14 cellular contexts compared by ENCODE assay signal in the genomic region with DNA sequence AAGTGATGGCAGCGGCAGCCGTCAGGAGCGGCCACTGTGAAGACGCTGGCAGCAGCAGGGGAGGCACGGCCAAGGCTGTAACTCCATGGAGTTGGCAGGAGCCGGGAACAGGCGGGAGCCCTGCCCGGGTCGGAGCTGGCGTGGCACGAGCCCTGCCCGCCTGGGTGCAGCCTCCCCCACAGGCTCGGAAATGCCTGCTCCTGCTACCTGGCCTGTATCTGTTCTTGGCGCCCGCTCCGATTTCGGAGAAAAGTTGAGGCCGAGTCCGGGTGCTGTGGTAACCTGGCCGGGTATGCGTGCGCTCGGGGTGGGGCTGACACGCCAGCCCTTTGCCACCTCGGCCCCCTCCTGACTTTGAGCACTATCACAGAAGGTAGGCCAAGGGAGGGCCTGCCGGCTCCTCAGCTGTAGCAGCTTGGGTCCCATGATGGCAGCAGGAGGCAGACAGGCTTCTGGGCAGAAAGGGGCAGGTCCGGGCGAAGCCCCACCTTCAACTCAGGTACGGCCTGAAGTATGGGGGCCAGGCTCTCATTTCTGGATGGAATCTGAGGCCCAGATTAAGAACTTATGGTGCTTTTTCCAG. TPM values are rescaled to one million over a fixed set of nuclear protein-coding genes. Genes with fewer than 3 reads are reported as not detected.
DNase-seq lines count a peak whose midpoint lies in the region; ATAC-seq and TF ChIP-seq lines count a peak whose summit lies in the region.
"Had no signal": no experiment of that assay in that cellular context is flagged by ENCODE, and none has a peak within 500 bp of the region (broad histone marks: within the 10 kb centered on the region; RNA-seq: fewer than 3 reads in every experiment).

No MANE protein-coding gene starts in this region.

- no peak for ATAC-seq in HG03439 (IDR thresholded peaks at IDR 0.05; ENCODE audit: unreplicated experiment)
- no peak for ATAC-seq in gastrocnemius medialis
- no peak for ATAC-seq in GM19463 (IDR thresholded peaks at IDR 0.05; ENCODE audit: unreplicated experiment)
- ATAC-seq: A549; CD8-positive, alpha-beta T cell had no signal

- no peaks in the 10 kb centered on the region for H4K20me1 ChIP-seq in hepatocyte (ENCODE audit: insufficient read depth, poor library complexity, severe bottlenecking)

- no peak overlapping the region for H2BK12ac ChIP-seq in neuronal stem cell (ENCODE audit: low read length)

- no peak overlapping the region for H2BK5ac ChIP-seq in neuronal stem cell (ENCODE audit: low read length)

- H3K9ac ChIP-seq in neuronal stem cell (ENCODE audit: low read depth, low read length, poor library complexity): no peak overlapping the region

- peak overlapping the region; percentile 6 for H3K23ac ChIP-seq in neuronal stem cell (ENCODE audit: low read depth, low read length, poor library complexity)

- H3K79me1 ChIP-seq in neuronal stem cell (ENCODE audit: low read depth, low read length): no peaks in the 10 kb centered on the region

- H3K4me1 ChIP-seq in hepatocyte (ENCODE audit: insufficient read depth) (no peaks in the 10 kb centered on the region), neuronal stem cell (ENCODE audit: control insufficient read depth in 2 of 2, insufficient read depth in 1 of 2, low read depth in 1 of 2, low read length in 2 of 2) (peaks cover 0 to under 1% of the 10 kb centered on the region in 2 donors), gastrocnemius medialis (no peaks in the 10 kb centered on the region), left ventricle myocardium inferior (peaks cover 17% of the 10 kb centered on the region)
- H3K4me1 ChIP-seq: A549 had no signal

- H2AFZ ChIP-seq in hepatocyte: no peak overlapping the region
- H2AFZ ChIP-seq in neuronal stem cell (ENCODE audit: low read length): no peak overlapping the region

- no peak overlapping the region for H3K4ac ChIP-seq in neuronal stem cell (ENCODE audit: low read length)

- H3K27ac ChIP-seq in hepatocyte: no peak overlapping the region
- H3K27ac ChIP-seq in neuronal stem cell (replicated peaks; ENCODE audit: low read length): no peak overlapping the region
- H3K27ac ChIP-seq in gastrocnemius medialis: no peak overlapping the region
- no peak overlapping the region for H3K27ac ChIP-seq in left ventricle myocardium inferior (replicated peaks)
- H3K27ac ChIP-seq: A549 had no signal

- H2BK15ac ChIP-seq in neuronal stem cell (ENCODE audit: low read length): no peak overlapping the region

- TF ChIP-seq POLR2A in gastrocnemius medialis (IDR thresholded peaks at IDR 0.05): no peak

- H2AK5ac ChIP-seq in neuronal stem cell (ENCODE audit: low read depth, low read length): no peak overlapping the region

- intact Hi-C loops in gastrocnemius medialis (cut with DNase I; ENCODE audit: low total_unique reads) (loop anchor here (10.0 kb wide), 1 partner anchor 61 kb away; no protein-coding TSS in a partner anchor), left ventricle myocardium inferior (cut with micrococcal nuclease) (no loop called here)

- H3K14ac ChIP-seq in neuronal stem cell (ENCODE audit: low read length): no peak overlapping the region

- WGBS in hepatocyte (ENCODE audit: low lambda C conversion rate, missing lambda C conversion rate): 89% methylated on average over 28 of the region's 29 CpGs
- no CpG with 5 or more reads among the region's 29 CpGs for WGBS in neuronal stem cell (ENCODE audit: extremely low coverage in 2 of 2, insufficient read length in 2 of 2, insufficient replicate concordance in 1 of 2), 2 donors

- DNase-seq in MG63 (peak; percentile 41), hepatocyte (ENCODE audit: low spot score) (peak; percentile 10), neuronal stem cell (ENCODE audit: low spot score) (no peak), gastrocnemius medialis (no peak), left ventricle myocardium inferior (no peak)
- DNase-seq: CD8-positive, alpha-beta T cell; COR-L47; DMS153; DMS79 treated with DMSO at 0.1 percent for 48 hours; GF-D8 had no signal

- no peaks in the 10 kb centered on the region for H3K9me3 ChIP-seq in MG63
- no peaks in the 10 kb centered on the region for H3K9me3 ChIP-seq in hepatocyte (ENCODE audit: low read depth)
- H3K9me3 ChIP-seq in neuronal stem cell (replicated peaks in 1 of 2; ENCODE audit: control insufficient read depth in 2 of 2, insufficient read depth in 1 of 2, low read depth in 1 of 2, low read length in 2 of 2): no peaks in the 10 kb centered on the region
- no peaks in the 10 kb centered on the region for H3K9me3 ChIP-seq in gastrocnemius medialis
- H3K9me3 ChIP-seq in left ventricle myocardium inferior (replicated peaks): no peaks in the 10 kb centered on the region
- H3K9me3 ChIP-seq: A549 had no signal

- no peak overlapping the region for H3K18ac ChIP-seq in neuronal stem cell (ENCODE audit: low read length)

- H2BK120ac ChIP-seq in neuronal stem cell (ENCODE audit: low read depth, low read length): no peak overlapping the region

- H3K9me2 ChIP-seq in hepatocyte (replicated peaks; ENCODE audit: insufficient read depth): no peaks in the 10 kb centered on the region

- H3K36me3 ChIP-seq in MG63 (no peaks in the 10 kb centered on the region), hepatocyte (replicated peaks; ENCODE audit: insufficient read depth, low read depth) (no peaks in the 10 kb centered on the region), neuronal stem cell (replicated peaks in 1 of 2; ENCODE audit: control insufficient read depth in 2 of 2, insufficient read depth in 2 of 2, low read length in 2 of 2) (no peaks in the 10 kb centered on the region), gastrocnemius medialis (no peaks in the 10 kb centered on the region), left ventricle myocardium inferior (no peaks in the 10 kb centered on the region)

- TF ChIP-seq CTCF in hepatocyte (IDR thresholded peaks at IDR 0.05; ENCODE audit: poor library complexity): no peak
- TF ChIP-seq CTCF in gastrocnemius medialis (IDR thresholded peaks at IDR 0.05 in 4 of 5, conservative IDR thresholded peaks at IDR 0.05 in 1 of 5): no peak
- no peak for TF ChIP-seq CTCF in left ventricle myocardium inferior (IDR thresholded peaks at IDR 0.05; ENCODE audit: borderline replicate concordance)

- in situ Hi-C loops in gastrocnemius medialis (cut with MboI; ENCODE audit: low sequenced_read_pairs in 4 of 4): no loop called here

- H3K4me3 ChIP-seq in MG63 (no peak overlapping the region), hepatocyte (no peak overlapping the region), neuronal stem cell (ENCODE audit: low read length in 2 of 2) (no peak overlapping the region), gastrocnemius medialis (no peak overlapping the region), left ventricle myocardium inferior (no peak overlapping the region)
- H3K4me3 ChIP-seq: A549 had no signal

- no peak overlapping the region for H4K8ac ChIP-seq in neuronal stem cell (ENCODE audit: low read depth, low read length)

- H4K91ac ChIP-seq in neuronal stem cell (ENCODE audit: low read depth, low read length, poor library complexity): no peak overlapping the region

- H3K27me3 ChIP-seq in MG63 (no peaks in the 10 kb centered on the region), hepatocyte (no peaks in the 10 kb centered on the region), neuronal stem cell (ENCODE audit: control insufficient read depth in 3 of 3, insufficient read depth in 3 of 3, low read depth in 1 of 3, low read length in 3 of 3) (no peaks in the 10 kb centered on the region), gastrocnemius medialis (no peaks in the 10 kb centered on the region), left ventricle myocardium inferior (ENCODE audit: low read depth) (no peaks in the 10 kb centered on the region)

- H3K4me2 ChIP-seq in hepatocyte: no peak overlapping the region
- no peak overlapping the region for H3K4me2 ChIP-seq in neuronal stem cell (ENCODE audit: insufficient read depth, low read length, poor library complexity, severe bottlenecking)
- H3K4me2 ChIP-seq: A549 had no signal

- no peaks in the 10 kb centered on the region for H3K79me2 ChIP-seq in hepatocyte

RNA-seq across cellular contexts. Expression of gene SHISA3, which starts 51.2 kb away (rescaled TPM):
- 0.47 and 1.6 TPM in 2 replicates for total RNA-seq in MG63 (2014; rRNA removed; shearing (Covaris generic); ENCODE audit: low replicate concordance)
- total RNA-seq in hepatocyte (0.17 and 1.5 TPM in 2 replicates), gastrocnemius medialis (1 to 10 TPM in 3 of 4 donors, under 1 TPM in 1; 0.31 to 2.1 (median 1.2) TPM), left ventricle myocardium inferior (8.1 TPM)
- not detected in 2 replicates for polyA plus RNA-seq in hepatocyte
- polyA plus RNA-seq in neuronal stem cell (2013, experiment 1 of 2): 0.07 TPM
- polyA plus RNA-seq in neuronal stem cell (2013, experiment 2 of 2): 0.12 TPM
- total RNA-seq: CD8-positive, alpha-beta T cell had no signal
- polyA plus RNA-seq: A549, CD14-positive monocyte had no signal

Comparison
In these comparisons a context has a peak if more than half of its experiments do, and no peak if none do; other contexts are left out.
1. DNase-seq: peak in MG63 (single experiment) and hepatocyte (single experiment); none in neuronal stem cell (single experiment), gastrocnemius medialis (0 of 2) and left ventricle myocardium inferior (single experiment).